In the genomic region with DNA sequence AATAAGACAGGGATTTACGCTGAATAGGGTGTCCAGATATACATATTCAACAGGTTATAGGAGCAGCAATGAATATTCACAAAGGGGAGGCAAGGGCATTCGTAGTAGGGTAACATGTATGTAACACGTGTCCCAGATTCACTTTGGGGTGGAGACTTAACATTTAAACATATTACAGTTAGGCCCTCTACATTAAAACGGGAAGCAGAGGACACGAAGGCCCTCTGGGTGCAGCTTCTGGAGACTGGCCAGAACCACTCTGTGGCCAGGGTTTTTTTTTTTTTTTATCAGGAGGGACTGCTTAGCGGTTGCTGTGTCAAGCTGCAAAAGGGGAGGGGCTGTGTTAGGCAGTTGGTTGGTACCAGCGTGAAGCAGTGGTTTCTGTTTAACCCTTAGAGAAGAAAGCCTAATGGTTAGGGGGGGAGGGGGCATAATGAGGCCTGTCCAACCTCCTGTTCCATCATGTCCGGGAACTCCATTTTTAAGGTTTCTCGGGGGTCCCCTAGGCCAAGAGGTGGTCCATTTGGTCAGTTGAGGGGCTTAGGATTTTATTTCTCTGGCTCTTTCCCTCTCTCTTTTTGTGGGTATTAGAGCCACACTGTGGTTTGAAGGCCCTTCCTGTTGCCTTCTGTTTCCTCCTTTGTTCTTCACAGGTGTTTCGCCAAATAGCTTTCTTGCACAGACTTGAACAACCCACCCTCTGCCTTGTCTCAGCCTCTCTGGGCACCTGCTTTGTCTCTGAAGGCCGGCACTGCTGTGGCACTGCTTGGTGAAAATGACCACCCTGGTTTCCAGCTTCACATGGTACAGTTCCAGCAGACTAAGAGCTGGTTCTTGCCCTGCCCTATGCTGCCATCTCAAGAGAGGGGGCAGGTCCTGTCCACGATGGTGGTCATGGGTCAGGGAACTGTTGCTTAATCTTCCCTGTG, we compare ENCODE assay signal across 9 cellular contexts. TPM values are rescaled to one million over a fixed set of nuclear protein-coding genes. Genes with fewer than 3 reads are reported as not detected.
DNase-seq lines count a peak whose midpoint lies in the region; ATAC-seq and TF ChIP-seq lines count a peak whose summit lies in the region.
"Had no signal": no experiment of that assay in that cellular context is flagged by ENCODE, and none has a peak within 500 bp of the region (broad histone marks: within the 10 kb centered on the region; RNA-seq: fewer than 3 reads in every experiment).

No MANE protein-coding gene starts in this region.

- H3K4me3 Mint-ChIP-seq in endothelial cell (ENCODE audit: unreplicated experiment): no peak overlapping the region

- H3K4me1 Mint-ChIP-seq in endothelial cell (ENCODE audit: unreplicated experiment): peaks cover 21% of the 10 kb centered on the region

- peak overlapping the region; percentile 26 for H2AFZ ChIP-seq in OCI-LY7 (ENCODE audit: low read length)

- H3K27ac Mint-ChIP-seq in endothelial cell (ENCODE audit: unreplicated experiment): peak overlapping the region; percentile 41

- TF ChIP-seq CTCF in DOHH2 (IDR thresholded peaks at IDR 0.05; ENCODE audit: low read depth, low read length, poor library complexity, severe bottlenecking): no peak
- no peak for TF ChIP-seq CTCF in OCI-LY7 (conservative IDR thresholded peaks at IDR 0.05; ENCODE audit: low read length)
- no peak for TF ChIP-seq CTCF in endothelial cell (IDR thresholded peaks at IDR 0.05; ENCODE audit: unreplicated experiment)

- peak; percentile 32 for TF ChIP-seq POLR2A in GM19193 (IDR thresholded peaks at IDR 0.05; ENCODE audit: extremely low read depth, insufficient read depth, insufficient read length)

- H3K4me3 ChIP-seq in DOHH2 (ENCODE audit: low read length) (peak overlapping the region; percentile 45), OCI-LY7 (ENCODE audit: low read depth, low read length, poor library complexity, severe bottlenecking) (peak overlapping the region; percentile 46)
- H3K4me3 ChIP-seq: ovary had no signal

- DNase-seq in OCI-LY7 (ENCODE audit: low spot score): peak; percentile 92
- no peak for DNase-seq in endothelial cell (ENCODE audit: low spot score)
- DNase-seq in posterior vena cava (ENCODE audit: low spot score): peak; percentile 62
- no peak for DNase-seq in GOT3 (lab: John Stamatoyannopoulos, UW)
- DNase-seq in D341Med (ENCODE audit: low spot score): no peak

- H3K4me2 ChIP-seq in DOHH2 (ENCODE audit: low read length) (peak overlapping the region; percentile 74), OCI-LY7 (ENCODE audit: low read length) (peak overlapping the region; percentile 77)

- ATAC-seq in HG03159 (IDR thresholded peaks at IDR 0.05; ENCODE audit: unreplicated experiment): peak; percentile 51

- H3K4me1 ChIP-seq in DOHH2 (ENCODE audit: control insufficient read depth, low read length) (peaks cover 37% of the 10 kb centered on the region), OCI-LY7 (ENCODE audit: insufficient read depth, low read length, poor library complexity, severe bottlenecking) (peaks cover 69% of the 10 kb centered on the region)

- H3K9me3 Mint-ChIP-seq in endothelial cell (ENCODE audit: unreplicated experiment): no peaks in the 10 kb centered on the region

- POLR2A ChIA-PET in OCI-LY7 (lab: Charles Lee): interaction anchor here (0.6 to 2.5 kb wide), 8 partner anchors 8 to 81 kb away, joined by 3 to 15 read pairs (median 4); no protein-coding TSS in a partner anchor

- H3K27me3 Mint-ChIP-seq in endothelial cell (ENCODE audit: unreplicated experiment): peaks cover 15% of the 10 kb centered on the region

- H3K27ac ChIP-seq in DOHH2 (ENCODE audit: low read depth, low read length): peak overlapping the region; percentile 58
- H3K27ac ChIP-seq in OCI-LY7 (ENCODE audit: low read depth, low read length, poor library complexity, severe bottlenecking): peak overlapping the region; percentile 95
- H3K27ac ChIP-seq: ovary had no signal

- CTCF ChIA-PET in OCI-LY7 (lab: Charles Lee; ENCODE audit: unreplicated experiment): interaction anchor here (0.9 to 2.1 kb wide), 3 partner anchors 9 to 107 kb away, joined by 3 to 6 read pairs (median 5); no protein-coding TSS in a partner anchor

- no peaks in the 10 kb centered on the region for H3K27me3 ChIP-seq in DOHH2 (ENCODE audit: control insufficient read depth, low read length)
- H3K27me3 ChIP-seq: ovary had no signal

- no peaks in the 10 kb centered on the region for H4K20me1 ChIP-seq in DOHH2 (ENCODE audit: control insufficient read depth, insufficient read depth, low read depth, low read length)
- no peaks in the 10 kb centered on the region for H4K20me1 ChIP-seq in OCI-LY7 (ENCODE audit: insufficient read depth, low read length)

- H3K36me3 ChIP-seq in DOHH2 (ENCODE audit: control insufficient read depth, low read length): no peaks in the 10 kb centered on the region
- no peaks in the 10 kb centered on the region for H3K36me3 ChIP-seq in OCI-LY7 (ENCODE audit: insufficient read depth, low read length)
- H3K36me3 ChIP-seq: ovary had no signal

- no peaks in the 10 kb centered on the region for H3K9me3 ChIP-seq in DOHH2 (ENCODE audit: control insufficient read depth, insufficient read depth, low read length)
- no peaks in the 10 kb centered on the region for H3K9me3 ChIP-seq in OCI-LY7 (ENCODE audit: low read length)
- H3K9me3 ChIP-seq: ovary had no signal

- no peaks in the 10 kb centered on the region for H3K79me2 ChIP-seq in DOHH2 (ENCODE audit: control insufficient read depth, low read length)
- H3K79me2 ChIP-seq in OCI-LY7 (ENCODE audit: insufficient read depth, low read depth, low read length): no peaks in the 10 kb centered on the region

- intact Hi-C loops in OCI-LY7 (cut with micrococcal nuclease; ENCODE audit: unreplicated experiment) (loop anchor here (1.0 kb wide), 1 partner anchor 16 kb away; no protein-coding TSS in a partner anchor), posterior vena cava (cut with DNase I) (no loop called here)

- H3K9me2 ChIP-seq in DOHH2 (replicated peaks; ENCODE audit: control insufficient read depth, low read length) (no peaks in the 10 kb centered on the region), OCI-LY7 (ENCODE audit: insufficient read depth, low read length) (no peaks in the 10 kb centered on the region)

- H3K36me3 Mint-ChIP-seq in endothelial cell (ENCODE audit: low read depth, unreplicated experiment): peaks cover 7% of the 10 kb centered on the region

- TSS peak; percentile 55 for BruUV-seq in OCI-LY7 (replicated peaks; lab: Mats Ljungman, UMichigan)

- peaks cover 3% of the 10 kb centered on the region for H3F3A ChIP-seq in DOHH2 (ENCODE audit: control insufficient read depth, insufficient read depth)

RNA-seq across cellular contexts. Expression of a gene that starts 26.4 kb away (rescaled TPM):
- 4.6 and 7.0 TPM in 2 replicates for total RNA-seq in OCI-LY7 (2014; rRNA removed; shearing (Covaris generic))
- total RNA-seq in OCI-LY7 (2022) (5.8 and 6.3 TPM in 2 replicates), endothelial cell (ENCODE audit: unreplicated experiment) (not detected), posterior vena cava (1 to 10 TPM; 4.6 to 5.2 TPM)

Comparison
In these comparisons a context has a peak if more than half of its experiments do, and no peak if none do; other contexts are left out.
1. DNase-seq: peak in OCI-LY7 (single experiment) and posterior vena cava (single experiment); none in endothelial cell (single experiment), GOT3 (single experiment) and D341Med (single experiment).